15 cellular contexts compared by ENCODE assay signal in the genomic region with DNA sequence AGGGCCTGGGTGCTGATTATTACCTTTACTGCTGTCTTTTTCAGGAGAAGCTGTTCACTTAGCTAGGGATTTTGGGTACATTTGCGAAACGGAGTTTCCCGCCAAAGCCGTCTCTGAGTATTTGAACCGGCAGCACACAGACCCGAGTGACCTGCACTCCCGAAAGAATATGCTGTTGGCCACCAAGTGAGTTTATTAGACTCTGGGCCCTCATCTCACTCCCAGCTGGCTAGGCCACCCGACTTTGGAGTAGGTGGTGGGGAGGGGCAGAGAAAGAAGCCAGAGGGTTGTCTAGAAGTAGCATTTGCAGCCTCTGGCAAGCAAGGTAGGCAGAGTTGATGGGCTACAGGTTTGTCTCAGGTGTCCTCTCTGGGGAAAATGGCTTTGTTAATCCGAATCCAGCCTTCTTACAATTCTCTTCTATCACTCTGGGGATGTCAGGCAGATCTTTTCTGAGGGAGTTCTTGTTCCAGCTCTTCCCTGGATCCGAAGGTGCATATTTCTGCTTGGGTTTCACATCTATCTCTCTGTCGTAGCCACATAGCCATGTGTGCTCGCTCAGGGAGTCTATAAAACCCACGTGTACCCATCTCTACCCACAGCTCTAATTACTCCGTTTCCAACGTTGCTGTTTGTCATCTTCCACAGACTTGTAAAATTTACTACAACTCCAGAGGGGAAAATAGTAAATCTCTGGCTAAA. TPM values are rescaled to one million over a fixed set of nuclear protein-coding genes. Genes with fewer than 3 reads are reported as not detected.
DNase-seq lines count a peak whose midpoint lies in the region; ATAC-seq and TF ChIP-seq lines count a peak whose summit lies in the region.
"Had no signal": no experiment of that assay in that cellular context is flagged by ENCODE, and none has a peak within 500 bp of the region (broad histone marks: within the 10 kb centered on the region; RNA-seq: fewer than 3 reads in every experiment).

No MANE protein-coding gene starts in this region.

- H3K27ac ChIP-seq in breast epithelium = peak overlapping the region; percentile 77 to 87
- H3K27ac ChIP-seq in mammary epithelial cell (ENCODE audit: insufficient read depth, low read depth, low read length) = no peak overlapping the region
- H3K27ac ChIP-seq in suprapubic skin = peak overlapping the region; percentile 75
- H3K27ac ChIP-seq: BLaER1 had no signal

- H3K36me3 ChIP-seq in breast epithelium (no peaks in the 10 kb centered on the region), mammary epithelial cell (ENCODE audit: insufficient read depth, low read length) (no peaks in the 10 kb centered on the region), suprapubic skin (no peaks in the 10 kb centered on the region)
- H3K36me3 ChIP-seq: BLaER1 had no signal

- POLR2A ChIA-PET in WTC11 (lab: Charles Lee) = no interaction called here

- TF ChIP-seq CTCF in breast epithelium (IDR thresholded peaks at IDR 0.05) = no peak
- TF ChIP-seq CTCF in mammary epithelial cell (conservative IDR thresholded peaks at IDR 0.05 in 1 of 2, IDR thresholded peaks at IDR 0.05 in 1 of 2; ENCODE audit: extremely low read depth in 1 of 2, insufficient read depth in 1 of 2, low read depth in 1 of 2, low read length in 2 of 2) = no peak
- TF ChIP-seq CTCF in WTC11 (IDR thresholded peaks at IDR 0.05) = no peak
- no peak for TF ChIP-seq CTCF in suprapubic skin (IDR thresholded peaks at IDR 0.05)

- H3K27me3 Mint-ChIP-seq in WTC11 (ENCODE audit: low read depth) = peaks cover 100% of the 10 kb centered on the region

- no peaks in the 10 kb centered on the region for H3K79me2 ChIP-seq in mammary epithelial cell (ENCODE audit: insufficient read depth, low read length)

- H3K36me3 Mint-ChIP-seq in WTC11 = no peaks in the 10 kb centered on the region
- H3K36me3 Mint-ChIP-seq: CD8-positive, alpha-beta memory T cell had no signal

- dilution Hi-C loops in mammary epithelial cell (cut with HindIII; ENCODE audit: low sequenced_read_pairs) = no loop called here

- no peak; the same call in 1 of the 2 replicates for ATAC-seq in WTC11

- H3K9me3 ChIP-seq in breast epithelium = no peaks in the 10 kb centered on the region
- H3K9me3 ChIP-seq in mammary epithelial cell (replicated peaks; ENCODE audit: insufficient read depth, low read length) = no peaks in the 10 kb centered on the region
- no peaks in the 10 kb centered on the region for H3K9me3 ChIP-seq in suprapubic skin

- H3K4me3 ChIP-seq in breast epithelium = no peak overlapping the region
- H3K4me3 ChIP-seq in mammary epithelial cell (replicated peaks in 1 of 3; ENCODE audit: insufficient read depth in 1 of 3, low read depth in 2 of 3, low read length in 3 of 3) = no peak overlapping the region
- no peak overlapping the region for H3K4me3 ChIP-seq in suprapubic skin
- H3K4me3 ChIP-seq: BLaER1 had no signal

- TF ChIP-seq POLR2A in breast epithelium (IDR thresholded peaks at IDR 0.05) (no peak), suprapubic skin (IDR thresholded peaks at IDR 0.05) (no peak)

- in situ Hi-C loops in mammary epithelial cell (cut with MboI; ENCODE audit: low sequenced_read_pairs in 2 of 2) = no loop called here

- H3K27me3 ChIP-seq in breast epithelium (peaks cover 0 to 24% of the 10 kb centered on the region in 2 donors), mammary epithelial cell (ENCODE audit: insufficient read depth, low read length) (peaks cover 38% of the 10 kb centered on the region), suprapubic skin (peaks cover 73% of the 10 kb centered on the region)

- no TSS peak for BruUV-seq in mammary epithelial cell (replicated peaks; lab: Mats Ljungman, UMichigan)

- TF ChIP-seq EP300 in suprapubic skin (IDR thresholded peaks at IDR 0.05) = no peak

- no peaks in the 10 kb centered on the region for H3K9me3 Mint-ChIP-seq in WTC11

- no peak overlapping the region for H3K27ac Mint-ChIP-seq in WTC11
- H3K27ac Mint-ChIP-seq: CD8-positive, alpha-beta memory T cell had no signal

- H2AFZ ChIP-seq in mammary epithelial cell (ENCODE audit: low read depth, low read length) = no peak overlapping the region

- intact Hi-C loops in breast epithelium (cut with DNase I; ENCODE audit: low total_unique reads) (no loop called here), mammary epithelial cell (cut with micrococcal nuclease) (no loop called here)

- H3K4me2 ChIP-seq in mammary epithelial cell (ENCODE audit: insufficient read depth, low read depth, low read length) = no peak overlapping the region
- H3K4me2 ChIP-seq: BLaER1 had no signal

- no peaks in the 10 kb centered on the region for H3K4me1 ChIP-seq in breast epithelium
- H3K4me1 ChIP-seq in mammary epithelial cell (ENCODE audit: insufficient read depth, low read length) = no peaks in the 10 kb centered on the region
- H3K4me1 ChIP-seq in suprapubic skin = peaks cover 32% of the 10 kb centered on the region

- WGBS in mammary epithelial cell (ENCODE audit: low coverage, missing lambda C conversion rate) = 56% methylated on average over 15 of the region's 15 CpGs
- 25% methylated on average over 15 of the region's 15 CpGs for WGBS in suprapubic skin

- DNase-seq in breast epithelium (ENCODE audit: low spot score in 2 of 2) = no peak
- DNase-seq in mammary epithelial cell = no peak
- no peak for DNase-seq in WTC11 (ENCODE audit: low spot score)
- DNase-seq in left kidney (ENCODE audit: low read depth, low spot score) = peak; percentile 7
- DNase-seq in suprapubic skin (ENCODE audit: low spot score in 2 of 2) = no peak
- DNase-seq in activated CD4-positive, alpha-beta T cell treated with anti-CD3 and anti-CD28 coated beads, Interleukin-2, amount 50 U/mL, for 1 hour = no peak
- no peak for DNase-seq in stimulated activated CD4-positive, alpha-beta T cell treated with anti-CD3 and anti-CD28 coated beads, Interleukin-1b, Interleukin-23, amount 100 ng/mL, for 48 hours
- DNase-seq in COLO668 (lab: John Stamatoyannopoulos, UW; ENCODE audit: unreplicated experiment) = no peak
- DNase-seq: 8988T; AML-193; CD8-positive, alpha-beta memory T cell; DMS 273 treated with DMSO at 0.1 percent for 48 hours; H7 had no signal

- H3K4me3 Mint-ChIP-seq in WTC11 = peak overlapping the region; percentile 12
- H3K4me3 Mint-ChIP-seq: CD8-positive, alpha-beta memory T cell had no signal

- H4K20me1 ChIP-seq in mammary epithelial cell (ENCODE audit: insufficient read depth, low read length) = no peaks in the 10 kb centered on the region
- H4K20me1 ChIP-seq: BLaER1 had no signal

- H3K4me1 Mint-ChIP-seq in WTC11 = peaks cover 70% of the 10 kb centered on the region
- H3K4me1 Mint-ChIP-seq: CD8-positive, alpha-beta memory T cell had no signal

- CTCF ChIA-PET in mammary epithelial cell (lab: Charles Lee; ENCODE audit: low non-redundant PET) (no interaction called here), WTC11 (lab: Charles Lee) (interaction anchor here (1.0 to 1.1 kb wide), 2 partner anchors 9 to 11 kb away, joined by 4 to 5 read pairs; no protein-coding TSS in a partner anchor)

- no peak overlapping the region for H3K9ac ChIP-seq in mammary epithelial cell (ENCODE audit: insufficient read depth, low read length)
- H3K9ac ChIP-seq: BLaER1 had no signal

TF ChIP-seq in WTC11, 78 proteins besides CTCF, POLR2A, EP300 and RAD21 (continues in another document):
- TF ChIP-seq EMX1 (CRISPR knock-in tag; IDR thresholded peaks at IDR 0.05) (no peak), NR1H2 (CRISPR knock-in tag; IDR thresholded peaks at IDR 0.05) (no peak), ZNF263 (CRISPR knock-in tag; IDR thresholded peaks at IDR 0.05; ENCODE audit: low read depth) (no peak), FOXP1 (CRISPR knock-in tag; IDR thresholded peaks at IDR 0.05; ENCODE audit: borderline replicate concordance) (no peak), IRF2 (CRISPR knock-in tag; IDR thresholded peaks at IDR 0.05; ENCODE audit: borderline replicate concordance, low read depth) (no peak), SMAD4 (CRISPR knock-in tag; IDR thresholded peaks at IDR 0.05) (no peak), ATF1 (CRISPR knock-in tag; IDR thresholded peaks at IDR 0.05) (no peak), ZNF138 (CRISPR knock-in tag; conservative IDR thresholded peaks at IDR 0.05) (no peak), ZNF232 (CRISPR knock-in tag; IDR thresholded peaks at IDR 0.05) (no peak), NFE2L1 (CRISPR knock-in tag; IDR thresholded peaks at IDR 0.05) (no peak)
- TF ChIP-seq, protein P1, sequence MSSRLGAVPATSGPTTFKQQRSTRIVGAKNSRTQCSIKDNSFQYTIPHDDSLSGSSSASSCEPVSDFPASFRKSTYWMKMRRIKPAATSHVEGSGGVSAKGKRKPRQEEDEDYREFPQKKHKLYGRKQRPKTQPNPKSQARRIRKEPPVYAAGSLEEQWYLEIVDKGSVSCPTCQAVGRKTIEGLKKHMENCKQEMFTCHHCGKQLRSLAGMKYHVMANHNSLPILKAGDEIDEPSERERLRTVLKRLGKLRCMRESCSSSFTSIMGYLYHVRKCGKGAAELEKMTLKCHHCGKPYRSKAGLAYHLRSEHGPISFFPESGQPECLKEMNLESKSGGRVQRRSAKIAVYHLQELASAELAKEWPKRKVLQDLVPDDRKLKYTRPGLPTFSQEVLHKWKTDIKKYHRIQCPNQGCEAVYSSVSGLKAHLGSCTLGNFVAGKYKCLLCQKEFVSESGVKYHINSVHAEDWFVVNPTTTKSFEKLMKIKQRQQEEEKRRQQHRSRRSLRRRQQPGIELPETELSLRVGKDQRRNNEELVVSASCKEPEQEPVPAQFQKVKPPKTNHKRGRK (CRISPR knock-in tag; IDR thresholded peaks at IDR 0.05; ENCODE audit: borderline replicate concordance) = no peak
- TF ChIP-seq, protein P2, sequence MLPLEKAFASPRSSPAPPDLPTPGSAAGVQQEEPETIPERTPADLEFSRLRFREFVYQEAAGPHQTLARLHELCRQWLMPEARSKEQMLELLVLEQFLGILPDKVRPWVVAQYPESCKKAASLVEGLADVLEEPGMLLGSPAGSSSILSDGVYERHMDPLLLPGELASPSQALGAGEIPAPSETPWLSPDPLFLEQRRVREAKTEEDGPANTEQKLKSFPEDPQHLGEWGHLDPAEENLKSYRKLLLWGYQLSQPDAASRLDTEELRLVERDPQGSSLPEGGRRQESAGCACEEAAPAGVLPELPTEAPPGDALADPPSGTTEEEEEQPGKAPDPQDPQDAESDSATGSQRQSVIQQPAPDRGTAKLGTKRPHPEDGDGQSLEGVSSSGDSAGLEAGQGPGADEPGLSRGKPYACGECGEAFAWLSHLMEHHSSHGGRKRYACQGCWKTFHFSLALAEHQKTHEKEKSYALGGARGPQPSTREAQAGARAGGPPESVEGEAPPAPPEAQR (CRISPR knock-in tag; IDR thresholded peaks at IDR 0.05) = no peak

RNA-seq across cellular contexts. Expression of a gene that starts 21.6 kb away (rescaled TPM):
- total RNA-seq in breast epithelium (10 to 100 TPM in 2 of 3 donors, under 1 TPM in 1; under 0.01 to 25.0 (median 14.4) TPM), mammary epithelial cell (1 to 10 TPM in 1 of 2 donors, under 1 TPM in 1; 0.21 to 2.0 TPM), WTC11 (2021) (not detected in 3 replicates), suprapubic skin (1 to 10 TPM; 4.3 to 9.0 (median 8.2) TPM)
- not detected for polyA plus RNA-seq in mammary epithelial cell
- not detected for polyA minus RNA-seq in mammary epithelial cell
- total RNA-seq: CD8-positive, alpha-beta memory T cell; Daoy; H7 had no signal
- polyA plus RNA-seq: CD8-positive, alpha-beta memory T cell had no signal
